ENCODE assay signal across 1 cellular context in the genomic region with DNA sequence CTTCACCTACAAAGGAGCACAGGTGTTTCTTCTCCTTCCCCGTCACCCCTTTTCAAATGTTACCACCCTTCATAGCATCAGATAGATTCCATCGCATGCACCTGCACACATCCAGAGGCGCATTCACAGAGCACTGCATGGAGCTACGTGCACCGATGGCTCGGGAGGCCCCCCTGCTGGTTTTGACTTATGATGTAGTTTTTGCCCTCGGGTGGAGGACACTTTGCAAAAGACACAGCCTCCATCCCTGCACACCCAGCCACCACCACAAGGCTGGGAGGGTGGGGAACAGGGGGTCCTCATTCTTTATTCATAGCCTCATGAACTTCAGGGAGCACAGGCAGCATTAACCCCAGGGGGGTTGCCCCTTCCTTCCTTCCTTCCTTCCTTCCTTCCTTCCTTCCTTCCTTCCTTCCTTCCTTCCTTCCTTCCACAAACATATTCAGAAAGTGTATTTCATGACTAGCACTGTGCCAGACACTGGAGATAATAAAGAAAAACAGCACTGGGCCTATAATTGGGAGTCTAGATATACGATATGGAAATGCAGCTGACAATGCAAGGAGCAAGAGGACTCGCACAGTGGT. TPM values are rescaled to one million over a fixed set of nuclear protein-coding genes. Genes with fewer than 3 reads are reported as not detected.
"Had no signal": no experiment of that assay in that cellular context is flagged by ENCODE, and none has a peak within 500 bp of the region (broad histone marks: within the 10 kb centered on the region; RNA-seq: fewer than 3 reads in every experiment).

No MANE protein-coding gene starts in this region.

RNA-seq across cellular contexts. Expression of a gene that starts 21.4 kb away (rescaled TPM):
- total RNA-seq: ascending aorta had no signal
